In the genomic region with DNA sequence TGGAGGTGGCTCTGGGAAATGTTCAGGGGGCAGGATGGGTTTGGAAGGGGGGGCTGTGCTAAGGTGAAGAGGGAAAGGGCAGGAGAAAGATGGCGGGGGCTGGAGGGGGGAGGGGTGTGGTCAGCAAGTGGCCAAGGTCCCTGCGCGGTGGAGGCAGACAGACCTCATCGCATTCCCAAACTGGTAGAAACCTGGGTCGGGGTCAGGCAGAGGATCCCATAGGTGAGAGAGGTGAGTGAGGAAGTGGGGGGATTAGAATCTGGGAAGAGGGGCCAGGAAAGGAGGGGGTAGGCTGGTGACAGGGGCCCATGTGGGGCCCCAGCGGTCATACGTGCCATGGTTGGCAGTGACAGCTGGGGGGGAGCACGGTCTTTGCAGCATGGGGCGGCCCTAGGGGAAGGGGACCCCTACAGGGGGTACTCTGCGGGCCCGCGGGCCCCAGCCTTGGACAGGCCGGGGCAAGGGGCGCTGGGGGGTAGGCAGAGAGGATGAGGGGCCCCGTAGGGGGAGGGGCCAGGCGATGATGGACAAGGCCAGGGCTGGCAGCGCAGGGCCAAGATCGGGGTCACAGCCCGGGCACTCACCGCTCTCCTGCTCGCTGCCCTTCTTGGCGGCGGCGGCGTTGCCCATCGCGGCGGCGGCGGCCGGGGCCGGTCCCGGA, we compare ENCODE assay signal across 8 cellular contexts. TPM values are rescaled to one million over a fixed set of nuclear protein-coding genes. Genes with fewer than 3 reads are reported as not detected.
DNase-seq lines count a peak whose midpoint lies in the region; ATAC-seq and TF ChIP-seq lines count a peak whose summit lies in the region.

No MANE protein-coding gene starts in this region.

- H3K4me3 Mint-ChIP-seq in activated CD4-positive, alpha-beta T cell treated with anti-CD3 and anti-CD28 coated beads for 36 hours: peak overlapping the region; percentile 75

- DNase-seq in activated CD4-positive, alpha-beta T cell treated with anti-CD3 and anti-CD28 coated beads for 36 hours: peak; percentile 41
- no peak for DNase-seq in activated CD4-positive, alpha-beta T cell treated with anti-CD3 and anti-CD28 coated beads for 1 hour
- DNase-seq in LHCN-M2 (ENCODE audit: low read depth) (peak; percentile 45), body of pancreas (peak; percentile 33 to 51 (median 36)), left lobe of liver (ENCODE audit: low spot score) (peak; percentile 69), suprapubic skin (ENCODE audit: low spot score in 2 of 2) (peak in 1 of 2 donors; percentile 77), dermis blood vessel endothelial cell (no peak), Kasumi-1 (lab: John Stamatoyannopoulos, UW) (no peak)

- peak overlapping the region; percentile 1 for H3K27ac Mint-ChIP-seq in activated CD4-positive, alpha-beta T cell treated with anti-CD3 and anti-CD28 coated beads for 36 hours

- no peaks in the 10 kb centered on the region for H3K9me3 Mint-ChIP-seq in activated CD4-positive, alpha-beta T cell treated with anti-CD3 and anti-CD28 coated beads for 36 hours (ENCODE audit: low read depth)

- peaks cover 61% of the 10 kb centered on the region for H3K4me1 ChIP-seq in body of pancreas
- H3K4me1 ChIP-seq in suprapubic skin: peaks cover 68% of the 10 kb centered on the region

- TF ChIP-seq EP300 in suprapubic skin (IDR thresholded peaks at IDR 0.05): no peak

- no peaks in the 10 kb centered on the region for H3K27me3 Mint-ChIP-seq in activated CD4-positive, alpha-beta T cell treated with anti-CD3 and anti-CD28 coated beads for 36 hours

- peak overlapping the region; percentile 90 to 98 for H3K4me3 ChIP-seq in body of pancreas
- H3K4me3 ChIP-seq in suprapubic skin: peak overlapping the region; percentile 89

- no peak for ATAC-seq in activated CD4-positive, alpha-beta T cell treated with anti-CD3 and anti-CD28 coated beads for 36 hours
- ATAC-seq in body of pancreas (no peak), left lobe of liver (no peak)

- H3K27ac ChIP-seq in body of pancreas (peak overlapping the region; percentile 32 to 99 (median 76)), suprapubic skin (peak overlapping the region; percentile 98)

- CTCF ChIA-PET in activated CD4-positive, alpha-beta T cell treated with anti-CD3 and anti-CD28 coated beads for 36 hours (lab: Charles Lee): interaction anchor here (0.6 to 0.9 kb wide), 5 partner anchors 20 to 138 kb away, joined by 3 to 7 read pairs (median 4); a partner anchor contains a TSS

- TF ChIP-seq CTCF in body of pancreas (IDR thresholded peaks at IDR 0.05) (peak in 1 of 7 experiments; percentile 9), suprapubic skin (IDR thresholded peaks at IDR 0.05) (no peak)

- peaks cover 47% of the 10 kb centered on the region for H3K4me1 Mint-ChIP-seq in activated CD4-positive, alpha-beta T cell treated with anti-CD3 and anti-CD28 coated beads for 36 hours

- intact Hi-C loops in activated CD4-positive, alpha-beta T cell treated with anti-CD3 and anti-CD28 coated beads for 36 hours (cut with DNase I, micrococcal nuclease): loop anchor here (1.0 to 2.0 kb wide), 6 partner anchors 19 to 111 kb away; a partner anchor contains a TSS
- intact Hi-C loops in body of pancreas (cut with DNase I): no loop called here

- POLR2A ChIA-PET in activated CD4-positive, alpha-beta T cell treated with anti-CD3 and anti-CD28 coated beads for 36 hours (lab: Charles Lee): interaction anchor here (0.6 to 2.0 kb wide), 2 partner anchors 9 to 20 kb away, joined by 7 to 8 read pairs; a partner anchor contains a TSS

- 0 to 3% methylated on average over 11 to 33 of the region's 33 CpGs for WGBS in body of pancreas, 2 donors
- 2% methylated on average over 15 of the region's 33 CpGs for WGBS in suprapubic skin

- no peaks in the 10 kb centered on the region for H3K9me3 ChIP-seq in body of pancreas
- H3K9me3 ChIP-seq in suprapubic skin: no peaks in the 10 kb centered on the region

- no peaks in the 10 kb centered on the region for H3K36me3 Mint-ChIP-seq in activated CD4-positive, alpha-beta T cell treated with anti-CD3 and anti-CD28 coated beads for 36 hours (ENCODE audit: low read depth)

- TF ChIP-seq POLR2A in body of pancreas (IDR thresholded peaks at IDR 0.05) (no peak), suprapubic skin (IDR thresholded peaks at IDR 0.05) (no peak)

- H3K27me3 ChIP-seq in body of pancreas (no peaks in the 10 kb centered on the region), suprapubic skin (no peaks in the 10 kb centered on the region)

- H3K36me3 ChIP-seq in body of pancreas (replicated peaks in 1 of 2; ENCODE audit: insufficient read depth in 1 of 2, low read depth in 2 of 2) (no peaks in the 10 kb centered on the region), suprapubic skin (no peaks in the 10 kb centered on the region)

RNA-seq across cellular contexts. Expression of a gene that starts 0.5 kb away (rescaled TPM):
- 10 to 100 TPM; 58.1 to 68.7 TPM for total RNA-seq in activated CD4-positive, alpha-beta T cell treated with anti-CD3 and anti-CD28 coated beads for 36 hours
- total RNA-seq in LHCN-M2 (2014; rRNA removed) (64.7 and 76.2 TPM in 2 replicates), body of pancreas (10 to 100 TPM; 15.5 to 22.6 TPM), left lobe of liver (78.4 TPM), suprapubic skin (10 to 100 TPM; 22.1 to 42.6 (median 31.2) TPM), dermis blood vessel endothelial cell (42.7 and 92.6 TPM in 2 replicates)
- polyA plus RNA-seq in LHCN-M2 (2012): 102 TPM

RNA-seq across cellular contexts. Expression of a gene that starts 19.3 kb away (rescaled TPM):
- total RNA-seq in activated CD4-positive, alpha-beta T cell treated with anti-CD3 and anti-CD28 coated beads for 36 hours: 10 to 100 TPM; 64.6 to 70.4 TPM
- total RNA-seq in LHCN-M2 (2014; rRNA removed) (107 and 111 TPM in 2 replicates), body of pancreas (1 to 10 TPM in 1 of 2 donors, under 1 TPM in 1; 0.26 to 1.6 TPM), left lobe of liver (0.45 TPM), suprapubic skin (1 to 10 TPM; 3.4 to 8.8 (median 7.8) TPM), dermis blood vessel endothelial cell (11.4 and 26.8 TPM in 2 replicates)
- polyA plus RNA-seq in LHCN-M2 (2012): 31.3 TPM

RNA-seq across cellular contexts. Expression of a gene that starts 26.5 kb away (rescaled TPM):
- 10 to 100 TPM; 72.9 to 73.8 TPM for total RNA-seq in activated CD4-positive, alpha-beta T cell treated with anti-CD3 and anti-CD28 coated beads for 36 hours
- total RNA-seq in LHCN-M2 (2014; rRNA removed): 59.3 and 64.5 TPM in 2 replicates
- polyA plus RNA-seq in LHCN-M2 (2012): 27.4 TPM
- 10 to 100 TPM; 11.2 to 22.1 TPM for total RNA-seq in body of pancreas
- total RNA-seq in left lobe of liver: 19.1 TPM
- total RNA-seq in suprapubic skin: 10 to 100 TPM; 22.4 to 34.9 (median 29.1) TPM
- 22.3 and 25.2 TPM in 2 replicates for total RNA-seq in dermis blood vessel endothelial cell

RNA-seq across cellular contexts. Expression of a gene that starts 31.5 kb away (rescaled TPM):
- under 1 TPM; 0.21 to 0.39 TPM for total RNA-seq in activated CD4-positive, alpha-beta T cell treated with anti-CD3 and anti-CD28 coated beads for 36 hours
- total RNA-seq in LHCN-M2 (2014; rRNA removed): not detected in 2 replicates
- 0.05 TPM for polyA plus RNA-seq in LHCN-M2 (2012)
- total RNA-seq in body of pancreas: not detected
- total RNA-seq in left lobe of liver: not detected
- total RNA-seq in suprapubic skin: not detected
- total RNA-seq in dermis blood vessel endothelial cell: not detected in 2 replicates

RNA-seq across cellular contexts. Expression of a gene that starts 44.5 kb away (rescaled TPM):
- total RNA-seq in activated CD4-positive, alpha-beta T cell treated with anti-CD3 and anti-CD28 coated beads for 36 hours: 1 to 10 TPM; 1.1 to 1.6 TPM
- total RNA-seq in LHCN-M2 (2014; rRNA removed) (0.19 and 0.34 TPM in 2 replicates), body of pancreas (10 to 100 TPM; 21.1 to 25.7 TPM), left lobe of liver (15.2 TPM), suprapubic skin (10 to 100 TPM; 10.5 to 18.5 (median 15.9) TPM), dermis blood vessel endothelial cell (under 0.01 and 0.19 TPM in 2 replicates)
- polyA plus RNA-seq in LHCN-M2 (2012): 1.0 TPM

Comparison
In these comparisons a context has a peak if more than half of its experiments do, and no peak if none do; other contexts are left out.
1. DNase-seq: peak in activated CD4-positive, alpha-beta T cell treated with anti-CD3 and anti-CD28 coated beads for 36 hours (single experiment), LHCN-M2 (single experiment), body of pancreas (4 of 4) and left lobe of liver (single experiment); none in activated CD4-positive, alpha-beta T cell treated with anti-CD3 and anti-CD28 coated beads for 1 hour (single experiment), dermis blood vessel endothelial cell (single experiment) and Kasumi-1 (0 of 2).